Comparison of ENCODE assay signal across 11 cellular contexts in the genomic region with DNA sequence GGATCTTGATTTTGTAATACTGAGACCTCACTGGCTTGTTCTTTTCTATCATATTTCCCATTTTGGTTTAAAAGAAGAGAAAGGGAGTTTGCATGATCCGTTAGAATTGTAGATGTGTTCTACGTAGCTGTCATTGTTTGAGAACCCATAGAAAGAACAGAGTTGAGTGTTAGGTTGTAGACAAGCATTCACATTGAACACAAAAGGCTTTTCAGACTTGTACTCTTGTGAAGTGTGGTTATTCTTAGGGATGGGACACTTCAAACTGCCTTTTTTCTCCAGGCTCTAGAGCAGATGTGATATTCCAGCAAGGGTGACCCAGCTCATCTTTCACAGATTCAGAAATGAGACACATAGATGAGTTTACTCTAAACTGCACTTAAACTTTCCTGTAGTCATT. TPM values are rescaled to one million over a fixed set of nuclear protein-coding genes. Genes with fewer than 3 reads are reported as not detected.
DNase-seq lines count a peak whose midpoint lies in the region; ATAC-seq and TF ChIP-seq lines count a peak whose summit lies in the region.
"Had no signal": no experiment of that assay in that cellular context is flagged by ENCODE, and none has a peak within 500 bp of the region (broad histone marks: within the 10 kb centered on the region; RNA-seq: fewer than 3 reads in every experiment).

No MANE protein-coding gene starts in this region.

- H3K9me3 ChIP-seq in BLaER1 = no peaks in the 10 kb centered on the region
- H3K9me3 ChIP-seq in RWPE2 (ENCODE audit: severe bottlenecking) = no peaks in the 10 kb centered on the region

- H3K4me3 ChIP-seq in BLaER1 (no peak overlapping the region), RWPE2 (ENCODE audit: severe bottlenecking) (no peak overlapping the region), fibroblast of villous mesenchyme (ENCODE audit: low read depth, low read length) (peak overlapping the region; percentile 19)

- H3K4me2 ChIP-seq in BLaER1 = peak overlapping the region; percentile 61

- H3K27me3 ChIP-seq in BLaER1 (no peaks in the 10 kb centered on the region), RWPE2 (ENCODE audit: insufficient read depth, poor library complexity, severe bottlenecking) (no peaks in the 10 kb centered on the region)

- no peak for ATAC-seq in RWPE2 (ENCODE audit: low read depth)

- no peak for TF ChIP-seq CTCF in RWPE2 (IDR thresholded peaks at IDR 0.05; ENCODE audit: poor library complexity, severe bottlenecking)
- TF ChIP-seq CTCF in fibroblast of villous mesenchyme (IDR thresholded peaks at IDR 0.05; ENCODE audit: insufficient read depth, low read depth, low read length) = no peak

- DNase-seq in RWPE2 (ENCODE audit: low spot score) (no peak), fibroblast of villous mesenchyme (ENCODE audit: low read depth) (no peak), pons (ENCODE audit: low spot score) (peak; percentile 82), NCI-H748 treated with DMSO at 0.1 percent for 48 hours (lab: John Stamatoyannopoulos, UW) (no peak), COLO829 (ENCODE audit: low spot score) (no peak)
- no peak for DNase-seq in stimulated activated CD4-positive, alpha-beta T cell treated with anti-CD3 and anti-CD28 coated beads, Interleukin-2, amount 100 ng/mL, for 48 hours
- no peak for DNase-seq in stimulated activated CD8-positive, alpha-beta memory T cell treated with anti-CD3 and anti-CD28 coated beads, Interleukin-4, amount 100 ng/mL, for 48 hours
- DNase-seq: effector CD4-positive, alpha-beta T cell; NCI-H2171 had no signal

- H3K27ac ChIP-seq in BLaER1 = 0 out of 2 replicates have a peak overlapping the region, but pooled peaks have one; percentile 8
- H3K27ac ChIP-seq in RWPE2 (ENCODE audit: poor library complexity, severe bottlenecking) = peak overlapping the region; percentile 77
- H3K27ac ChIP-seq: HL-60 had no signal

- peaks cover 28% of the 10 kb centered on the region for H3K4me1 ChIP-seq in BLaER1
- peaks cover 34% of the 10 kb centered on the region for H3K4me1 ChIP-seq in RWPE2 (ENCODE audit: insufficient read depth, poor library complexity, severe bottlenecking)

- H3K36me3 ChIP-seq in BLaER1 = peaks cover 31% of the 10 kb centered on the region
- H3K36me3 ChIP-seq in RWPE2 (ENCODE audit: low read depth) = peaks cover 17% of the 10 kb centered on the region

- H3K9ac ChIP-seq in BLaER1 = no peak overlapping the region

- H4K20me1 ChIP-seq in BLaER1 = peaks cover 96% of the 10 kb centered on the region

RNA-seq across cellular contexts. Expression of a gene that starts 19.9 kb away (rescaled TPM):
- total RNA-seq in fibroblast of villous mesenchyme = 41.9 and 43.2 TPM in 2 replicates
